8 cellular contexts compared by ENCODE assay signal in the genomic region with DNA sequence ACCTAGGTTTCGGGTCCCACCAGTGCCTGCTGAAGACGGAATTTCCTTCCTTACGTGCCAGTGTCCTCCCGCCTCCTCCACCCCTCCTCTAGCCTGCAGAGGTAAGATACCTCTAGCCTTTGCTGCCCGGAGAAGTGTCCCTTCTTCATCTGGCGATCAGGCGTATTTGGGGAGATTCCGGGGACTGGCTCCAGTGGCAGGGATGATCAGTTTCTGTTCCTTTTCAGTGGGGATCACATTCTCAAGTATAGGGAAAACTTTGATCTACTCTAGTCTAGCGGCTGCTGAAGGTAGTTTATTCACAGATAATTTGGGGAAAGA. TPM values are rescaled to one million over a fixed set of nuclear protein-coding genes. Genes with fewer than 3 reads are reported as not detected.
DNase-seq lines count a peak whose midpoint lies in the region; ATAC-seq and TF ChIP-seq lines count a peak whose summit lies in the region.

No MANE protein-coding gene starts in this region.

- H3K79me2 ChIP-seq in SU-DHL-6 (ENCODE audit: insufficient read depth, low read length), result peaks cover 54% of the 10 kb centered on the region

- H3K4me2 ChIP-seq in SU-DHL-6 (ENCODE audit: low read depth, low read length, poor library complexity, severe bottlenecking), result peak overlapping the region; percentile 90

- no peaks in the 10 kb centered on the region for H3K9me2 ChIP-seq in SU-DHL-6 (replicated peaks; ENCODE audit: insufficient read depth, low read length)

- H3K4me1 Mint-ChIP-seq in progenitor cell of endocrine pancreas (ENCODE audit: low read depth), result peaks cover 18% of the 10 kb centered on the region

- peak overlapping the region; percentile 96 for H3K27ac Mint-ChIP-seq in progenitor cell of endocrine pancreas

- ATAC-seq in HG03095 (IDR thresholded peaks at IDR 0.05; ENCODE audit: unreplicated experiment), result peak; percentile 2
- ATAC-seq in GM18505 (IDR thresholded peaks at IDR 0.05; ENCODE audit: unreplicated experiment), result no peak
- ATAC-seq in GM21423 (IDR thresholded peaks at IDR 0.05; ENCODE audit: unreplicated experiment), result no peak

- peak overlapping the region; percentile 91 for H3K4me3 Mint-ChIP-seq in progenitor cell of endocrine pancreas (ENCODE audit: low read depth)

- peak overlapping the region; percentile 87 for H3K9ac ChIP-seq in SU-DHL-6 (ENCODE audit: low read length)

- in situ Hi-C loops in GM13976 (cut with MboI; ENCODE audit: low sequenced_read_pairs, unreplicated experiment), result no loop called here

- no peaks in the 10 kb centered on the region for H3K9me3 Mint-ChIP-seq in progenitor cell of endocrine pancreas (ENCODE audit: low read depth)

- H3K36me3 Mint-ChIP-seq in progenitor cell of endocrine pancreas (ENCODE audit: insufficient read depth), result no peaks in the 10 kb centered on the region

- H4K20me1 ChIP-seq in SU-DHL-6 (ENCODE audit: low read depth, low read length), result peaks cover 11% of the 10 kb centered on the region

- H3F3A ChIP-seq in SU-DHL-6 (ENCODE audit: insufficient read depth), result peaks cover 14% of the 10 kb centered on the region

- peak overlapping the region; percentile 50 for H2AFZ ChIP-seq in SU-DHL-6 (ENCODE audit: low read depth, low read length, severe bottlenecking)

- no peaks in the 10 kb centered on the region for H3K27me3 ChIP-seq in SU-DHL-6 (ENCODE audit: low read length)

- no peaks in the 10 kb centered on the region for H3K36me3 ChIP-seq in SU-DHL-6 (ENCODE audit: low read length)

- TF ChIP-seq POLR2A in GM18505 (IDR thresholded peaks at IDR 0.05; ENCODE audit: borderline replicate concordance, extremely low read depth, insufficient read depth, insufficient read length), result no peak

- H3K4me3 ChIP-seq in SU-DHL-6 (ENCODE audit: insufficient read depth, low read length, poor library complexity, severe bottlenecking) (peak overlapping the region; percentile 86), fibroblast of the aortic adventitia (ENCODE audit: low read depth, low read length) (peak overlapping the region; percentile 92)

- H3K27ac ChIP-seq in SU-DHL-6 (ENCODE audit: low read depth, low read length), result peak overlapping the region; percentile 67

- TF ChIP-seq CTCF in SU-DHL-6 (IDR thresholded peaks at IDR 0.05; ENCODE audit: insufficient read depth, low read length, poor library complexity, severe bottlenecking) (no peak), fibroblast of the aortic adventitia (IDR thresholded peaks at IDR 0.05; ENCODE audit: insufficient read depth, low read length) (no peak), progenitor cell of endocrine pancreas (IDR thresholded peaks at IDR 0.05; ENCODE audit: unreplicated experiment) (no peak), GM13976 (IDR thresholded peaks at IDR 0.05; ENCODE audit: borderline replicate concordance, control extremely low read depth, extremely low read depth, insufficient read depth, missing control alignments) (no peak)

- H3K9me3 ChIP-seq in SU-DHL-6 (ENCODE audit: insufficient read depth, low read length), result no peaks in the 10 kb centered on the region

- H3K27me3 Mint-ChIP-seq in progenitor cell of endocrine pancreas, result no peaks in the 10 kb centered on the region

- DNase-seq in DMS53 treated with DMSO at 0.1 percent for 48 hours (lab: John Stamatoyannopoulos, UW; ENCODE audit: unreplicated experiment), result peak; percentile 52
- peak; percentile 17 for DNase-seq in fibroblast of the aortic adventitia (ENCODE audit: low read depth)
- DNase-seq in progenitor cell of endocrine pancreas (ENCODE audit: low spot score, unreplicated experiment), result no peak
- DNase-seq in GM13976 (ENCODE audit: low spot score), result no peak

RNA-seq across cellular contexts. Expression of gene CEP350, which starts 0.7 kb away (rescaled TPM):
- total RNA-seq in fibroblast of the aortic adventitia (ENCODE audit: low replicate concordance) (57.9 and 115 TPM in 2 replicates), progenitor cell of endocrine pancreas (48.7 and 49.7 TPM in 2 replicates)

Comparison
In these comparisons a context has a peak if more than half of its experiments do, and no peak if none do; other contexts are left out.
1. DNase-seq: peak in DMS53 treated with DMSO at 0.1 percent for 48 hours (single experiment) and fibroblast of the aortic adventitia (single experiment); none in progenitor cell of endocrine pancreas (single experiment) and GM13976 (single experiment).